Comparison of ENCODE assay signal across 9 cellular contexts in the genomic region with DNA sequence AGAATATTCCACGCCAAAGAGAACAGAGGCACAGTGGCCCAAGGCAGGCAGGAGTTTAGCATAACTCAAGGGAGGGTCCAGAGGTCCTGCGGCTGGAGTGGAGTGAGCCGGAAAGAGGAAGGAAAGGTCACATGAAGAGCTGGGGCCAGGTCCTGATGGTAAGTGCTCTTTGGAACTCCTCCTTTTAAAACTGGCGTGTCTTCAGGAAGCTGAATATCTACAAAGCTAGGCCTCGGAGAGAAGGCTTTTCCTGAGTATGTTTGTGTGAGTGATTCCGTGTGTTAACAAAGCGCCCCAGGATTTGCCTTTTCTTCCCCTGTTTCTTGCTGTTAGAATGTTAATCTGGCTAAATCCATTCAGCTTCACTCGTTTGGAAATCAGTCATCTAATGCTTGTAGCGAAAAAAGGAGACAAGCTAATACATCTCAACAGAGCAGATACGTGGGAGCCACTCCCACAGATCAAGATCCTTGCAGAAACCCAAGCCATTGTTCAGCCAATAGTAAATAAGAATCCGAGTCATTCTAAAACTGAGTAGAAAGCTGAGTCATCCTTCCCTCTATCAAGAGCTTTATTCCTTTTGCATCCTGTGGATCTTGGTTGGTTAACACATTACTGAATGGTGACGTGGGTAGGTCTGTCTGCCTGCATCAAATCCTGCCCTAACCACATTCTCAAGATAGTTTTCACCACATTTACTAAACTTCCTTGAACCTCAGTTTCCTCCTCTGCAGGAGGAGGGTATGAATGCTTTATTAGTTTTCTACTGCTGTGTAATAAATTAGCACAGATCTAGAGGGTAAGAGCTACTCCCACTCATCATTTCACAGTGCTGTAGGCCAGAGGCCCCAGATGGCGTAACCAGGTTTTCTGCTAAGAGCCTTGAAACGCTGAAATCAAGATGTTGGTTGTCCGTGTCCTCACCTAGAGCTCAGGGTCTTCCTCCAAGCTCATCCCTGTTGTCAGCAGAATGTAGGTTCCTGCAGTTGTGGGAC. TPM values are rescaled to one million over a fixed set of nuclear protein-coding genes. Genes with fewer than 3 reads are reported as not detected.
DNase-seq lines count a peak whose midpoint lies in the region; ATAC-seq, FAIRE-seq and TF ChIP-seq lines count a peak whose summit lies in the region.
"Had no signal": no experiment of that assay in that cellular context is flagged by ENCODE, and none has a peak within 500 bp of the region (broad histone marks: within the 10 kb centered on the region; RNA-seq: fewer than 3 reads in every experiment).

No MANE protein-coding gene starts in this region.

- intact Hi-C loops in right lobe of liver (cut with DNase I) = no loop called here
- intact Hi-C loops in thyroid gland (cut with DNase I) = no loop called here

- DNase-seq in DND-41 (peak; percentile 37), SK-N-SH (no peak), bronchial epithelial cell (ENCODE audit: low read depth) (peak; percentile 100), right lobe of liver (peak in 2 of 3 donors; percentile 34 to 57), thyroid gland (peak in 1 of 2 donors; percentile 28), NCI-H187 treated with DMSO at 0.1 percent for 48 hours (lab: John Stamatoyannopoulos, UW) (no peak)

- H3K4me1 ChIP-seq in DND-41 (ENCODE audit: insufficient read depth, low read length) = no peaks in the 10 kb centered on the region
- H3K4me1 ChIP-seq in SK-N-SH (ENCODE audit: control insufficient read depth in 1 of 2, insufficient read depth in 2 of 2, low read depth in 1 of 2, low read length in 1 of 2) = peaks cover 0 to 14% of the 10 kb centered on the region in 2 experiments; a peak in 2 of 4 replicates
- no peaks in the 10 kb centered on the region for H3K4me1 ChIP-seq in right lobe of liver
- H3K4me1 ChIP-seq in thyroid gland = peaks cover 5 to 16% of the 10 kb centered on the region in 2 donors

- H2AFZ ChIP-seq in DND-41 (ENCODE audit: low read depth, low read length) (no peak overlapping the region), SK-N-SH (ENCODE audit: low read depth) (peak overlapping the region; percentile 91)

- CTCF ChIA-PET in SK-N-SH (lab: Yijun Ruan, JAX) = interaction anchor here (1.6 kb wide), 1 partner anchor 347 kb away, joined by 6 read pairs; no protein-coding TSS in a partner anchor

- H3K79me2 ChIP-seq in DND-41 (ENCODE audit: insufficient read depth, low read length) (no peaks in the 10 kb centered on the region), SK-N-SH (ENCODE audit: insufficient read depth) (no peaks in the 10 kb centered on the region)

- WGBS in SK-N-SH (ENCODE audit: low lambda C conversion rate) = 59% methylated on average over 15 of the region's 15 CpGs
- 62% methylated on average over 12 of the region's 15 CpGs for WGBS in right lobe of liver (ENCODE audit: insufficient coverage, low coverage, low lambda C conversion rate, missing lambda C conversion rate)
- WGBS in thyroid gland, 2 donors = 57 to 67% methylated on average over 15 of the region's 15 CpGs

- peak; percentile 91 for ATAC-seq in DND-41 (ENCODE audit: insufficient read depth, low read depth)
- ATAC-seq in GM19455 (IDR thresholded peaks at IDR 0.05; ENCODE audit: unreplicated experiment) = peak; percentile 63
- peak; percentile 73 for ATAC-seq in HG03457 (IDR thresholded peaks at IDR 0.05; ENCODE audit: unreplicated experiment)
- peak; percentile 64 to 85 (median 82) for ATAC-seq in right lobe of liver

- H3K36me3 ChIP-seq in DND-41 (ENCODE audit: insufficient read depth, low read length) (no peaks in the 10 kb centered on the region), SK-N-SH (replicated peaks in 1 of 2; ENCODE audit: control insufficient read depth in 1 of 2, insufficient read depth in 2 of 2, low read length in 1 of 2) (no peaks in the 10 kb centered on the region), bronchial epithelial cell (ENCODE audit: control insufficient read depth, insufficient read depth, low read length) (no peaks in the 10 kb centered on the region), right lobe of liver (no peaks in the 10 kb centered on the region), thyroid gland (no peaks in the 10 kb centered on the region)
- H3K36me3 ChIP-seq: tibial nerve had no signal

- H3K4me3 ChIP-seq in DND-41 (ENCODE audit: low read depth in 1 of 2, low read length in 2 of 2) = no peak overlapping the region
- H3K4me3 ChIP-seq in SK-N-SH (ENCODE audit: low read depth in 2 of 2, low read length in 1 of 2) = no peak overlapping the region
- no peak overlapping the region for H3K4me3 ChIP-seq in bronchial epithelial cell (ENCODE audit: low read depth, low read length)
- H3K4me3 ChIP-seq in right lobe of liver = no peak overlapping the region
- H3K4me3 ChIP-seq in thyroid gland (replicated peaks in 1 of 3) = no peak overlapping the region
- H3K4me3 ChIP-seq: tibial nerve had no signal

- H3K9me2 ChIP-seq in SK-N-SH = no peaks in the 10 kb centered on the region

- TF ChIP-seq CTCF in DND-41 (IDR thresholded peaks at IDR 0.05; ENCODE audit: borderline replicate concordance, extremely low read depth, low read length, poor library complexity, severe bottlenecking) (no peak), SK-N-SH (IDR thresholded peaks at IDR 0.05) (no peak), bronchial epithelial cell (IDR thresholded peaks at IDR 0.05; ENCODE audit: insufficient read depth, low read length, severe bottlenecking) (no peak), right lobe of liver (IDR thresholded peaks at IDR 0.05) (no peak), thyroid gland (IDR thresholded peaks at IDR 0.05) (no peak)

- no peaks in the 10 kb centered on the region for H3K27me3 ChIP-seq in DND-41 (ENCODE audit: insufficient read depth, low read length, poor library complexity)
- H3K27me3 ChIP-seq in SK-N-SH (ENCODE audit: insufficient read depth) = no peaks in the 10 kb centered on the region
- H3K27me3 ChIP-seq in bronchial epithelial cell (ENCODE audit: control insufficient read depth, insufficient read depth, low read length) = no peaks in the 10 kb centered on the region
- H3K27me3 ChIP-seq in right lobe of liver = no peaks in the 10 kb centered on the region
- no peaks in the 10 kb centered on the region for H3K27me3 ChIP-seq in thyroid gland
- H3K27me3 ChIP-seq: tibial nerve had no signal

- no peak for TF ChIP-seq RAD21 in SK-N-SH (IDR thresholded peaks at IDR 0.05; ENCODE audit: low read length)

- H3K9ac ChIP-seq in DND-41 (ENCODE audit: low read depth, low read length) (no peak overlapping the region), SK-N-SH (peak overlapping the region; percentile 30; the same call in 1 of the 2 replicates)

- no peaks in the 10 kb centered on the region for H3K9me3 ChIP-seq in DND-41 (ENCODE audit: insufficient read depth, low read length, severe bottlenecking)
- H3K9me3 ChIP-seq in SK-N-SH = no peaks in the 10 kb centered on the region
- no peaks in the 10 kb centered on the region for H3K9me3 ChIP-seq in right lobe of liver
- H3K9me3 ChIP-seq in thyroid gland = no peaks in the 10 kb centered on the region
- H3K9me3 ChIP-seq: tibial nerve had no signal

- H3K27ac ChIP-seq in DND-41 (ENCODE audit: low read length) = no peak overlapping the region
- H3K27ac ChIP-seq in SK-N-SH (ENCODE audit: low read depth in 2 of 2, low read length in 1 of 2) = peak overlapping the region; percentile 1 to 81; a peak in 3 of 4 replicates
- H3K27ac ChIP-seq in right lobe of liver = peak overlapping the region in 1 of 3 donors; percentile 43
- H3K27ac ChIP-seq in thyroid gland = peak overlapping the region; percentile 8 to 56 (median 27)

- TF ChIP-seq EP300 in SK-N-SH (IDR thresholded peaks at IDR 0.05; ENCODE audit: borderline replicate concordance in 1 of 2, low read depth in 1 of 2, low read length in 1 of 2) = no peak; a peak in 1 of 4 replicates

- H4K20me1 ChIP-seq in DND-41 (ENCODE audit: insufficient read depth, low read length) (no peaks in the 10 kb centered on the region), SK-N-SH (ENCODE audit: insufficient read depth) (no peaks in the 10 kb centered on the region)

- H3F3A ChIP-seq in SK-N-SH (replicated peaks; ENCODE audit: insufficient read depth) = peaks cover 5% of the 10 kb centered on the region

- H3K4me2 ChIP-seq in DND-41 (ENCODE audit: insufficient read depth, low read length) = no peak overlapping the region
- H3K4me2 ChIP-seq in SK-N-SH = peak overlapping the region; percentile 23; the same call in 1 of the 2 replicates

- POLR2A ChIA-PET in SK-N-SH (lab: Yijun Ruan, JAX) = interaction anchor here (0.7 kb wide), 1 partner anchor 17 kb away, joined by 5 read pairs; no protein-coding TSS in a partner anchor

- peak; percentile 98 for FAIRE-seq in bronchial epithelial cell (lab: Jason Lieb, UNC)

- TF ChIP-seq POLR2A in right lobe of liver (IDR thresholded peaks at IDR 0.05) (no peak), thyroid gland (IDR thresholded peaks at IDR 0.05) (no peak)

TF ChIP-seq in SK-N-SH, 30 proteins besides CTCF, POLR2A, EP300 and RAD21 (continues in another document):
- TF ChIP-seq, protein P1, sequence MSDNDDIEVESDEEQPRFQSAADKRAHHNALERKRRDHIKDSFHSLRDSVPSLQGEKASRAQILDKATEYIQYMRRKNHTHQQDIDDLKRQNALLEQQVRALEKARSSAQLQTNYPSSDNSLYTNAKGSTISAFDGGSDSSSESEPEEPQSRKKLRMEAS (IDR thresholded peaks at IDR 0.05; ENCODE audit: low read depth) = peak; percentile 46; the same call in 1 of the 2 replicates
- TF ChIP-seq SMC3 (IDR thresholded peaks at IDR 0.05; ENCODE audit: low read depth, low read length) = no peak
- 0 out of 2 replicates have a peak, but pooled peaks have one; percentile 20 for TF ChIP-seq POLR2AphosphoS5 (IDR thresholded peaks at IDR 0.05; ENCODE audit: low read depth, low read length)
- no peak for TF ChIP-seq TAF1 (IDR thresholded peaks at IDR 0.05; ENCODE audit: borderline replicate concordance, low read depth, low read length)
- peak; percentile 64 for TF ChIP-seq JUND (IDR thresholded peaks at IDR 0.05)
- TF ChIP-seq, protein P2, sequence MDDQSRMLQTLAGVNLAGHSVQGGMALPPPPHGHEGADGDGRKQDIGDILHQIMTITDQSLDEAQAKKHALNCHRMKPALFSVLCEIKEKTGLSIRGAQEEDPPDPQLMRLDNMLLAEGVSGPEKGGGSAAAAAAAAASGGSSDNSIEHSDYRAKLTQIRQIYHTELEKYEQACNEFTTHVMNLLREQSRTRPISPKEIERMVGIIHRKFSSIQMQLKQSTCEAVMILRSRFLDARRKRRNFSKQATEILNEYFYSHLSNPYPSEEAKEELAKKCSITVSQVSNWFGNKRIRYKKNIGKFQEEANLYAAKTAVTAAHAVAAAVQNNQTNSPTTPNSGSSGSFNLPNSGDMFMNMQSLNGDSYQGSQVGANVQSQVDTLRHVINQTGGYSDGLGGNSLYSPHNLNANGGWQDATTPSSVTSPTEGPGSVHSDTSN (IDR thresholded peaks at IDR 0.05) = peak; percentile 38; the same call in 1 of the 2 replicates
- TF ChIP-seq FOSL2 (IDR thresholded peaks at IDR 0.05; ENCODE audit: borderline replicate concordance, low read depth) = peak; percentile 74; the same call in 1 of the 2 replicates
- peak; percentile 70 for TF ChIP-seq TCF12 (IDR thresholded peaks at IDR 0.05)

RNA-seq across cellular contexts. Expression of a gene that starts 43.2 kb away (rescaled TPM):
- 4.7 and 6.8 TPM in 2 replicates for polyA plus RNA-seq in SK-N-SH (2012; rRNA removed)
- polyA plus RNA-seq in SK-N-SH (2012; cell fraction: cytosol; rRNA removed) = 3.9 and 4.6 TPM in 2 replicates
- 4.1 and 7.9 TPM in 2 replicates for polyA plus RNA-seq in SK-N-SH (2012; cell fraction: nucleus; rRNA removed)
- total RNA-seq in bronchial epithelial cell (35.0 and 42.9 TPM in 2 replicates), right lobe of liver (10 to 100 TPM; 29.5 to 85.0 (median 51.1) TPM), thyroid gland (100 to 1,000 TPM; 200 to 369 (median 323) TPM)

Comparison
In these comparisons a context has a peak if more than half of its experiments do, and no peak if none do; other contexts are left out.
1. DNase-seq: peak in DND-41 (single experiment), bronchial epithelial cell (single experiment) and right lobe of liver (2 of 3); none in SK-N-SH (single experiment) and NCI-H187 treated with DMSO at 0.1 percent for 48 hours (single experiment).
2. Peak in every context shown above with its lines, with median percentiles within 50 percentile points of each other: ATAC-seq.